ENCODE assay signal across 1 cellular context in genomic region chr7:152989889-152990380, GRCh38.
TF ChIP-seq lines count a peak whose summit lies in the region.

No MANE protein-coding gene starts in this region.

TF ChIP-seq in GM23338, 12 proteins besides CTCF, POLR2A, EP300 and RAD21 (continued from another document):
- no peak for TF ChIP-seq REST (IDR thresholded peaks at IDR 0.05; ENCODE audit: unreplicated experiment)
- TF ChIP-seq ETS1 (IDR thresholded peaks at IDR 0.05): no peak
- no peak for TF ChIP-seq EZH2phosphoT487 (IDR thresholded peaks at IDR 0.05; ENCODE audit: unreplicated experiment)
- no peak for TF ChIP-seq ZNF331 (CRISPR knock-in tag; IDR thresholded peaks at IDR 0.05; ENCODE audit: low read depth)
- no peak for TF ChIP-seq CREB1 (CRISPR knock-in tag; IDR thresholded peaks at IDR 0.05; ENCODE audit: low read depth)
- TF ChIP-seq JUNB (IDR thresholded peaks at IDR 0.05; ENCODE audit: unreplicated experiment): no peak
